Comparison of ENCODE assay signal across 1 cellular context in the genomic region with DNA sequence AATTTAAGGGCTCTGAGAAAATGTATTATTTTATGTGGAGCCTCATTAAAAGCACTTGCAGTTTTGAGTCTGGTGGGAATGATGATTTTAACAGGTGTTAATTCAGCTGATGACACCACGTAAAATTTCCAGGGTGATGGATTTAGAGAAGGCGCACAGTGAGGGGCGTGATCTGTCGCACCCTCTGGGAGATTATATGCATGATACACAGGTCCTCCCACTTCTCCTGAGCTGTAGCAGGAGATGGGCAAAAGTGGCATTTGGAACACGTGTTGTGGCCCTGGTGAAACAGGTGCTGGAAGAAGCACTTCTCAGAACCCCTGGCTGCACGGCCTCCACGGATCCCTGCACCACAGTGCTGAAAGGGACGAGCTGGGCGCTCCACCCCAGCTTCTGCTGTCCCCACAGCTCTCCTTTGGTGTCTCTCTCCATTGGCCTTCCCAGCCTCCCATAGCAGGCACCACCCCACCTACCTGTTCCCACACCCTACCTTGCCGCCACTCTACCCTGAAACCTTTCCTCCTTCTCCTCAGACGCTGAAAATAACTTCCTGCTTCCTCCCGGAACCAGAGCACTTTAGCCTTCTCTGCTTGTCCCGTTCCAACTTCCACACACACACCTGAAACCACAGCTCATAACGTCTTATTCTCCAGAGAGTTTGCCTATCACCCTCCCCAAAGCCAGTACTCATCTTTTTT.
A peak's percentile ranks its signal among the peaks of the same experiment; 100 is the strongest.
TF ChIP-seq lines count a peak whose summit lies in the region.

No MANE protein-coding gene starts in this region.

TF ChIP-seq in GM12878, 131 proteins besides CTCF, POLR2A, EP300 and RAD21 (continued from another document):
- TF ChIP-seq, protein P1, sequence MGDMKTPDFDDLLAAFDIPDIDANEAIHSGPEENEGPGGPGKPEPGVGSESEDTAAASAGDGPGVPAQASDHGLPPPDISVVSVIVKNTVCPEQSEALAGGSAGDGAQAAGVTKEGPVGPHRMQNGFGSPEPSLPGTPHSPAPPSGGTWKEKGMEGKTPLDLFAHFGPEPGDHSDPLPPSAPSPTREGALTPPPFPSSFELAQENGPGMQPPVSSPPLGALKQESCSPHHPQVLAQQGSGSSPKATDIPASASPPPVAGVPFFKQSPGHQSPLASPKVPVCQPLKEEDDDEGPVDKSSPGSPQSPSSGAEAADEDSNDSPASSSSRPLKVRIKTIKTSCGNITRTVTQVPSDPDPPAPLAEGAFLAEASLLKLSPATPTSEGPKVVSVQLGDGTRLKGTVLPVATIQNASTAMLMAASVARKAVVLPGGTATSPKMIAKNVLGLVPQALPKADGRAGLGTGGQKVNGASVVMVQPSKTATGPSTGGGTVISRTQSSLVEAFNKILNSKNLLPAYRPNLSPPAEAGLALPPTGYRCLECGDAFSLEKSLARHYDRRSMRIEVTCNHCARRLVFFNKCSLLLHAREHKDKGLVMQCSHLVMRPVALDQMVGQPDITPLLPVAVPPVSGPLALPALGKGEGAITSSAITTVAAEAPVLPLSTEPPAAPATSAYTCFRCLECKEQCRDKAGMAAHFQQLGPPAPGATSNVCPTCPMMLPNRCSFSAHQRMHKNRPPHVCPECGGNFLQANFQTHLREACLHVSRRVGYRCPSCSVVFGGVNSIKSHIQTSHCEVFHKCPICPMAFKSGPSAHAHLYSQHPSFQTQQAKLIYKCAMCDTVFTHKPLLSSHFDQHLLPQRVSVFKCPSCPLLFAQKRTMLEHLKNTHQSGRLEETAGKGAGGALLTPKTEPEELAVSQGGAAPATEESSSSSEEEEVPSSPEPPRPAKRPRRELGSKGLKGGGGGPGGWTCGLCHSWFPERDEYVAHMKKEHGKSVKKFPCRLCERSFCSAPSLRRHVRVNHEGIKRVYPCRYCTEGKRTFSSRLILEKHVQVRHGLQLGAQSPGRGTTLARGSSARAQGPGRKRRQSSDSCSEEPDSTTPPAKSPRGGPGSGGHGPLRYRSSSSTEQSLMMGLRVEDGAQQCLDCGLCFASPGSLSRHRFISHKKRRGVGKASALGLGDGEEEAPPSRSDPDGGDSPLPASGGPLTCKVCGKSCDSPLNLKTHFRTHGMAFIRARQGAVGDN (IDR thresholded peaks at IDR 0.05), result peak; percentile 89
- TF ChIP-seq, protein P2, sequence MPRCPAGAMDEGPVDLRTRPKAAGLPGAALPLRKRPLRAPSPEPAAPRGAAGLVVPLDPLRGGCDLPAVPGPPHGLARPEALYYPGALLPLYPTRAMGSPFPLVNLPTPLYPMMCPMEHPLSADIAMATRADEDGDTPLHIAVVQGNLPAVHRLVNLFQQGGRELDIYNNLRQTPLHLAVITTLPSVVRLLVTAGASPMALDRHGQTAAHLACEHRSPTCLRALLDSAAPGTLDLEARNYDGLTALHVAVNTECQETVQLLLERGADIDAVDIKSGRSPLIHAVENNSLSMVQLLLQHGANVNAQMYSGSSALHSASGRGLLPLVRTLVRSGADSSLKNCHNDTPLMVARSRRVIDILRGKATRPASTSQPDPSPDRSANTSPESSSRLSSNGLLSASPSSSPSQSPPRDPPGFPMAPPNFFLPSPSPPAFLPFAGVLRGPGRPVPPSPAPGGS (IDR thresholded peaks at IDR 0.05; ENCODE audit: borderline replicate concordance, insufficient read depth, low read depth, low read length, poor library complexity, severe bottlenecking), result no peak
- TF ChIP-seq NBN (IDR thresholded peaks at IDR 0.05), result peak; percentile 69; the same call in 1 of the 2 replicates
- TF ChIP-seq, protein P3, sequence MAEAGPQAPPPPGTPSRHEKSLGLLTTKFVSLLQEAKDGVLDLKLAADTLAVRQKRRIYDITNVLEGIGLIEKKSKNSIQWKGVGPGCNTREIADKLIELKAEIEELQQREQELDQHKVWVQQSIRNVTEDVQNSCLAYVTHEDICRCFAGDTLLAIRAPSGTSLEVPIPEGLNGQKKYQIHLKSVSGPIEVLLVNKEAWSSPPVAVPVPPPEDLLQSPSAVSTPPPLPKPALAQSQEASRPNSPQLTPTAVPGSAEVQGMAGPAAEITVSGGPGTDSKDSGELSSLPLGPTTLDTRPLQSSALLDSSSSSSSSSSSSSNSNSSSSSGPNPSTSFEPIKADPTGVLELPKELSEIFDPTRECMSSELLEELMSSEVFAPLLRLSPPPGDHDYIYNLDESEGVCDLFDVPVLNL (IDR thresholded peaks at IDR 0.05; ENCODE audit: low read depth, low read length), result no peak
- TF ChIP-seq LARP7 (IDR thresholded peaks at IDR 0.05), result peak; percentile 46; the same call in 1 of the 2 replicates
- peak; percentile 53 for TF ChIP-seq MEF2B (IDR thresholded peaks at IDR 0.05; ENCODE audit: partially characterized antibody, poor library complexity, severe bottlenecking)
- 0 out of 2 replicates have a peak, but pooled peaks have one; percentile 53 for TF ChIP-seq SMARCA5 (IDR thresholded peaks at IDR 0.05)
- TF ChIP-seq PAX5 (IDR thresholded peaks at IDR 0.05; ENCODE audit: borderline replicate concordance, low read depth, low read length), result no peak
- TF ChIP-seq BHLHE40 (IDR thresholded peaks at IDR 0.05; ENCODE audit: borderline replicate concordance in 1 of 2, low read depth in 2 of 2, low read length in 1 of 2), result peak in 1 of 2 experiments; percentile 20; a peak in 1 of 4 replicates
- no peak for TF ChIP-seq STAT3 (IDR thresholded peaks at IDR 0.05; ENCODE audit: low read depth, low read length)
- TF ChIP-seq, protein P4, sequence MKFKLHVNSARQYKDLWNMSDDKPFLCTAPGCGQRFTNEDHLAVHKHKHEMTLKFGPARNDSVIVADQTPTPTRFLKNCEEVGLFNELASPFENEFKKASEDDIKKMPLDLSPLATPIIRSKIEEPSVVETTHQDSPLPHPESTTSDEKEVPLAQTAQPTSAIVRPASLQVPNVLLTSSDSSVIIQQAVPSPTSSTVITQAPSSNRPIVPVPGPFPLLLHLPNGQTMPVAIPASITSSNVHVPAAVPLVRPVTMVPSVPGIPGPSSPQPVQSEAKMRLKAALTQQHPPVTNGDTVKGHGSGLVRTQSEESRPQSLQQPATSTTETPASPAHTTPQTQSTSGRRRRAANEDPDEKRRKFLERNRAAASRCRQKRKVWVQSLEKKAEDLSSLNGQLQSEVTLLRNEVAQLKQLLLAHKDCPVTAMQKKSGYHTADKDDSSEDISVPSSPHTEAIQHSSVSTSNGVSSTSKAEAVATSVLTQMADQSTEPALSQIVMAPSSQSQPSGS (IDR thresholded peaks at IDR 0.05; ENCODE audit: low read length), result no peak
- TF ChIP-seq, protein P5, sequence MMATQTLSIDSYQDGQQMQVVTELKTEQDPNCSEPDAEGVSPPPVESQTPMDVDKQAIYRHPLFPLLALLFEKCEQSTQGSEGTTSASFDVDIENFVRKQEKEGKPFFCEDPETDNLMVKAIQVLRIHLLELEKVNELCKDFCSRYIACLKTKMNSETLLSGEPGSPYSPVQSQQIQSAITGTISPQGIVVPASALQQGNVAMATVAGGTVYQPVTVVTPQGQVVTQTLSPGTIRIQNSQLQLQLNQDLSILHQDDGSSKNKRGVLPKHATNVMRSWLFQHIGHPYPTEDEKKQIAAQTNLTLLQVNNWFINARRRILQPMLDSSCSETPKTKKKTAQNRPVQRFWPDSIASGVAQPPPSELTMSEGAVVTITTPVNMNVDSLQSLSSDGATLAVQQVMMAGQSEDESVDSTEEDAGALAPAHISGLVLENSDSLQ (IDR thresholded peaks at IDR 0.05), result no peak
- TF ChIP-seq, protein P6, sequence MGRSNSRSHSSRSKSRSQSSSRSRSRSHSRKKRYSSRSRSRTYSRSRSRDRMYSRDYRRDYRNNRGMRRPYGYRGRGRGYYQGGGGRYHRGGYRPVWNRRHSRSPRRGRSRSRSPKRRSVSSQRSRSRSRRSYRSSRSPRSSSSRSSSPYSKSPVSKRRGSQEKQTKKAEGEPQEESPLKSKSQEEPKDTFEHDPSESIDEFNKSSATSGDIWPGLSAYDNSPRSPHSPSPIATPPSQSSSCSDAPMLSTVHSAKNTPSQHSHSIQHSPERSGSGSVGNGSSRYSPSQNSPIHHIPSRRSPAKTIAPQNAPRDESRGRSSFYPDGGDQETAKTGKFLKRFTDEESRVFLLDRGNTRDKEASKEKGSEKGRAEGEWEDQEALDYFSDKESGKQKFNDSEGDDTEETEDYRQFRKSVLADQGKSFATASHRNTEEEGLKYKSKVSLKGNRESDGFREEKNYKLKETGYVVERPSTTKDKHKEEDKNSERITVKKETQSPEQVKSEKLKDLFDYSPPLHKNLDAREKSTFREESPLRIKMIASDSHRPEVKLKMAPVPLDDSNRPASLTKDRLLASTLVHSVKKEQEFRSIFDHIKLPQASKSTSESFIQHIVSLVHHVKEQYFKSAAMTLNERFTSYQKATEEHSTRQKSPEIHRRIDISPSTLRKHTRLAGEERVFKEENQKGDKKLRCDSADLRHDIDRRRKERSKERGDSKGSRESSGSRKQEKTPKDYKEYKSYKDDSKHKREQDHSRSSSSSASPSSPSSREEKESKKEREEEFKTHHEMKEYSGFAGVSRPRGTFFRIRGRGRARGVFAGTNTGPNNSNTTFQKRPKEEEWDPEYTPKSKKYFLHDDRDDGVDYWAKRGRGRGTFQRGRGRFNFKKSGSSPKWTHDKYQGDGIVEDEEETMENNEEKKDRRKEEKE (IDR thresholded peaks at IDR 0.05), result no peak
- no peak for TF ChIP-seq POLR2AphosphoS2 (IDR thresholded peaks at IDR 0.05; ENCODE audit: low read depth, low read length)
- TF ChIP-seq IKZF2 (IDR thresholded peaks at IDR 0.05), result peak; percentile 66 to 69
- peak; percentile 7; the same call in 1 of the 2 replicates for TF ChIP-seq SPI1 (IDR thresholded peaks at IDR 0.05; ENCODE audit: borderline replicate concordance, insufficient read depth, low read depth, low read length)
- TF ChIP-seq CBFB (IDR thresholded peaks at IDR 0.05; ENCODE audit: low read depth), result 0 out of 2 replicates have a peak, but pooled peaks have one; percentile 5
- TF ChIP-seq HDGF (IDR thresholded peaks at IDR 0.05), result peak; percentile 96
- TF ChIP-seq GATAD2B (conservative IDR thresholded peaks at IDR 0.05; ENCODE audit: low read depth), result 0 out of 2 replicates have a peak, but pooled peaks have one; percentile 21
- TF ChIP-seq, protein P7, sequence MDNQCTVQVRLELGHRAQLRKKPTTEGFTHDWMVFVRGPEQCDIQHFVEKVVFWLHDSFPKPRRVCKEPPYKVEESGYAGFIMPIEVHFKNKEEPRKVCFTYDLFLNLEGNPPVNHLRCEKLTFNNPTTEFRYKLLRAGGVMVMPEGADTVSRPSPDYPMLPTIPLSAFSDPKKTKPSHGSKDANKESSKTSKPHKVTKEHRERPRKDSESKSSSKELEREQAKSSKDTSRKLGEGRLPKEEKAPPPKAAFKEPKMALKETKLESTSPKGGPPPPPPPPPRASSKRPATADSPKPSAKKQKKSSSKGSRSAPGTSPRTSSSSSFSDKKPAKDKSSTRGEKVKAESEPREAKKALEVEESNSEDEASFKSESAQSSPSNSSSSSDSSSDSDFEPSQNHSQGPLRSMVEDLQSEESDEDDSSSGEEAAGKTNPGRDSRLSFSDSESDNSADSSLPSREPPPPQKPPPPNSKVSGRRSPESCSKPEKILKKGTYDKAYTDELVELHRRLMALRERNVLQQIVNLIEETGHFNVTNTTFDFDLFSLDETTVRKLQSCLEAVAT (IDR thresholded peaks at IDR 0.05), result peak; percentile 76
- TF ChIP-seq DPF2 (IDR thresholded peaks at IDR 0.05), result peak; percentile 28; the same call in 1 of the 2 replicates
